ENCODE assay signal across 13 cellular contexts in genomic region chr2:219871396-219871795, GRCh38.
"Had no signal": no experiment of that assay in that cellular context is flagged by ENCODE, and none has a peak within 500 bp of the region (broad histone marks: within the 10 kb centered on the region; RNA-seq: fewer than 3 reads in every experiment).

No MANE protein-coding gene starts in this region.

- H2AFZ ChIP-seq: parathyroid adenoma had no signal

- H3K27me3 ChIP-seq: ascending aorta, neutrophil, thyroid gland had no signal

- H3K79me2 ChIP-seq: parathyroid adenoma had no signal

- H3K9me3 ChIP-seq: ascending aorta, neutrophil, thyroid gland had no signal

- H3K9ac ChIP-seq: parathyroid adenoma had no signal

- H3K27ac ChIP-seq: ascending aorta, neutrophil, parathyroid adenoma, thyroid gland had no signal

- H3K4me1 ChIP-seq: ascending aorta, parathyroid adenoma, thyroid gland had no signal

- H3K36me3 ChIP-seq: ascending aorta, neutrophil, thyroid gland had no signal

- H3K4me3 ChIP-seq: ascending aorta, thyroid gland had no signal

- DNase-seq: activated naive CD4-positive, alpha-beta T cell treated with anti-CD3 and anti-CD28 coated beads for 36 hours; kidney glomerular epithelial cell; midbrain; stimulated activated CD4-positive, alpha-beta T cell treated with anti-CD3 and anti-CD28 coated beads, Interleukin-2, amount 100 ng/mL, for 48 hours; SW 1271; thyroid gland had no signal

- ATAC-seq: activated CD4-positive, CD25-positive, alpha-beta regulatory T cell treated with anti-CD3 and anti-CD28 coated beads, Interleukin-2, amount 50 U/mL, for 24 hours; activated T-helper 17 cell treated with anti-CD3 and anti-CD28 coated beads, Interleukin-2, amount 50 U/mL, for 72 hours; esophagus mucosa; stimulated activated memory B cell treated with anti-CD40 and anti-IgM and Interleukin-4, amounts not matched to agents 10 μg/mL and 1 μg/mL and 100 μg/mL, for 72 hours had no signal
